Comparison of ENCODE assay signal across 1 cellular context in genomic region chr2:238418999-238419546, GRCh38.
TF ChIP-seq lines count a peak whose summit lies in the region.

No MANE protein-coding gene starts in this region.

TF ChIP-seq in IMR-90, 13 proteins besides CTCF, POLR2A, EP300 and RAD21 (continued from another document):
- no peak for TF ChIP-seq ELK1 (IDR thresholded peaks at IDR 0.05; ENCODE audit: borderline replicate concordance, low read depth, low read length)
- no peak for TF ChIP-seq MXI1 (IDR thresholded peaks at IDR 0.05; ENCODE audit: borderline replicate concordance, low read depth, low read length)
TF ChIP-seq in IMR-90: peak in this region for 0.
